Comparison of ENCODE assay signal across 20 cellular contexts in genomic region chr4:158162637-158163036, GRCh38. TPM values are rescaled to one million over a fixed set of nuclear protein-coding genes. Genes with fewer than 3 reads are reported as not detected.
A peak's percentile ranks its signal among the peaks of the same experiment; 100 is the strongest.
DNase-seq lines count a peak whose midpoint lies in the region; ATAC-seq and TF ChIP-seq lines count a peak whose summit lies in the region.
"Had no signal": no experiment of that assay in that cellular context is flagged by ENCODE, and none has a peak within 500 bp of the region (broad histone marks: within the 10 kb centered on the region; RNA-seq: fewer than 3 reads in every experiment).

No MANE protein-coding gene starts in this region.

- no peaks in the 10 kb centered on the region for H3K4me1 Mint-ChIP-seq in naive thymus-derived CD8-positive, alpha-beta T cell
- H3K4me1 Mint-ChIP-seq: CD4-positive, CD25-positive, alpha-beta regulatory T cell had no signal

- no peaks in the 10 kb centered on the region for H3K36me3 ChIP-seq in GM23248 (ENCODE audit: low read depth)
- H3K36me3 ChIP-seq in tibial artery, result no peaks in the 10 kb centered on the region
- H3K36me3 ChIP-seq: colonic mucosa, esophagus muscularis mucosa had no signal

- H2AFZ ChIP-seq in GM23248, result no peak overlapping the region

- H3K27me3 ChIP-seq in GM23248 (replicated peaks; ENCODE audit: insufficient read depth), result no peaks in the 10 kb centered on the region
- no peaks in the 10 kb centered on the region for H3K27me3 ChIP-seq in foreskin keratinocyte
- no peaks in the 10 kb centered on the region for H3K27me3 ChIP-seq in tibial artery
- H3K27me3 ChIP-seq: colonic mucosa, esophagus muscularis mucosa had no signal

- no peak overlapping the region for H3K9ac ChIP-seq in GM23248

- no peak overlapping the region for H3K4me2 ChIP-seq in GM23248 (ENCODE audit: unreplicated experiment)

- WGBS in GM23248 (ENCODE audit: low coverage in 1 of 2, low lambda C conversion rate in 2 of 2, missing lambda C conversion rate in 2 of 2), 2 experiments, result 86 to 93% methylated on average over 5 of the region's 5 CpGs

- H3K9me2 ChIP-seq in GM23248 (ENCODE audit: insufficient read depth), result no peaks in the 10 kb centered on the region

- no peak for TF ChIP-seq CTCF in foreskin keratinocyte (conservative IDR thresholded peaks at IDR 0.05)
- TF ChIP-seq CTCF in tibial artery (IDR thresholded peaks at IDR 0.05), result no peak

- no peaks in the 10 kb centered on the region for H3K79me2 ChIP-seq in GM23248 (ENCODE audit: insufficient read depth)

- ATAC-seq in foreskin keratinocyte (peak; percentile 28), GM18505 (IDR thresholded peaks at IDR 0.05; ENCODE audit: unreplicated experiment) (no peak)
- no peak for ATAC-seq in naive thymus-derived CD8-positive, alpha-beta T cell
- ATAC-seq: activated T-cell treated with anti-CD3 and anti-CD28 coated beads, Interleukin-2, amount 50 U/mL, for 4 hours; Panc1 had no signal

- H4K20me1 ChIP-seq in GM23248 (ENCODE audit: insufficient read depth), result no peaks in the 10 kb centered on the region

- H3K9me3 ChIP-seq in GM23248 (ENCODE audit: low read depth) (no peaks in the 10 kb centered on the region), tibial artery (no peaks in the 10 kb centered on the region)
- H3K9me3 ChIP-seq: colonic mucosa, esophagus muscularis mucosa had no signal

- H3K36me3 Mint-ChIP-seq in naive thymus-derived CD8-positive, alpha-beta T cell, result no peaks in the 10 kb centered on the region
- H3K36me3 Mint-ChIP-seq: CD4-positive, CD25-positive, alpha-beta regulatory T cell had no signal

- intact Hi-C loops in tibial artery (cut with DNase I; ENCODE audit: low total_unique reads), result no loop called here

- no peak overlapping the region for H3K27ac ChIP-seq in GM23248
- H3K27ac ChIP-seq in foreskin keratinocyte, result no peak overlapping the region
- H3K27ac ChIP-seq in tibial artery, result peak overlapping the region; percentile 64 to 87

- H3F3A ChIP-seq in GM23248 (ENCODE audit: insufficient read depth), result peaks cover 22% of the 10 kb centered on the region

- POLR2A ChIA-PET in naive thymus-derived CD8-positive, alpha-beta T cell (lab: Charles Lee), result no interaction called here

- H3K4me3 ChIP-seq in GM23248 (no peak overlapping the region), tibial artery (no peak overlapping the region)
- H3K4me3 ChIP-seq: colonic mucosa, esophagus muscularis mucosa had no signal

- peak; percentile 24 for DNase-seq in GM23248
- DNase-seq in amniotic epithelial cell (ENCODE audit: low read depth), result peak; percentile 48
- no peak for DNase-seq in foreskin keratinocyte
- no peak for DNase-seq in tibial artery
- no peak for DNase-seq in stimulated activated CD4-positive, alpha-beta T cell treated with anti-CD3 and anti-CD28 coated beads, Interleukin-2, amount 100 ng/mL, for 48 hours
- DNase-seq in naive thymus-derived CD8-positive, alpha-beta T cell, result no peak
- DNase-seq: activated CD4-positive, alpha-beta T cell treated with anti-CD3 and anti-CD28 coated beads, Interleukin-2, amount 50 U/mL, for 4 hours; activated T-cell treated with anti-CD3 and anti-CD28 coated beads, Interleukin-2, amount 50 U/mL, for 4 hours; amniotic stem cell; CD4-positive, CD25-positive, alpha-beta regulatory T cell; colonic mucosa; GOT3; hippocampal formation; MM.1S; NCI-H2029; NCI-H524 had no signal

- H3K27ac Mint-ChIP-seq in naive thymus-derived CD8-positive, alpha-beta T cell, result no peak overlapping the region
- H3K27ac Mint-ChIP-seq: CD4-positive, CD25-positive, alpha-beta regulatory T cell had no signal

- H3K9me3 Mint-ChIP-seq in naive thymus-derived CD8-positive, alpha-beta T cell, result no peaks in the 10 kb centered on the region
- H3K9me3 Mint-ChIP-seq: activated T-cell treated with anti-CD3 and anti-CD28 coated beads, Interleukin-2, amount 50 U/mL, for 4 hours had no signal

- peaks cover 6 to 31% (median 11%) of the 10 kb centered on the region in 5 donors for H3K27me3 Mint-ChIP-seq in naive thymus-derived CD8-positive, alpha-beta T cell

- in situ Hi-C loops in GM23248 (cut with MboI), result loop anchor here (10.0 to 25.0 kb wide), 2 partner anchors 168 to 950 kb away; partner anchors contain the start of gene GRIA2

- H3K4me3 Mint-ChIP-seq in naive thymus-derived CD8-positive, alpha-beta T cell, result no peak overlapping the region
- H3K4me3 Mint-ChIP-seq: activated T-cell treated with anti-CD3 and anti-CD28 coated beads, Interleukin-2, amount 50 U/mL, for 4 hours; CD4-positive, CD25-positive, alpha-beta regulatory T cell had no signal

- peaks cover 28% of the 10 kb centered on the region for H3K4me1 ChIP-seq in GM23248 (ENCODE audit: insufficient read depth)
- H3K4me1 ChIP-seq in foreskin keratinocyte, result peaks cover 10% of the 10 kb centered on the region
- H3K4me1 ChIP-seq in tibial artery, result peaks cover 0 to 89% (median 28%) of the 10 kb centered on the region in 4 donors
- H3K4me1 ChIP-seq: colonic mucosa had no signal

- no peak for TF ChIP-seq POLR2A in GM18505 (IDR thresholded peaks at IDR 0.05; ENCODE audit: borderline replicate concordance, extremely low read depth, insufficient read depth, insufficient read length)

RNA-seq across cellular contexts. Expression of gene GASK1B, which starts 10.2 kb away (rescaled TPM):
- total RNA-seq in GM23248 (2014; rRNA removed; shearing (Covaris generic)), result 4.8 and 6.2 TPM in 2 replicates
- 5.3 and 7.5 TPM in 2 replicates for polyA plus RNA-seq in GM23248 (2016; fragmentation: Nextera tagmentation; extraction: Ambion mirVana)
- 0.99 and 1.5 TPM in 2 replicates for total RNA-seq in foreskin keratinocyte
- polyA plus RNA-seq in foreskin keratinocyte, result 0.24 and 0.37 TPM in 2 replicates
- under 1 TPM; 0.49 to 0.55 TPM for total RNA-seq in naive thymus-derived CD8-positive, alpha-beta T cell
- polyA plus RNA-seq in naive thymus-derived CD8-positive, alpha-beta T cell, result not detected
- total RNA-seq: CD4-positive, CD25-positive, alpha-beta regulatory T cell had no signal
- polyA plus RNA-seq: CD4-positive, CD25-positive, alpha-beta regulatory T cell had no signal

RNA-seq across cellular contexts. Expression of gene TMEM144, which starts 47.6 kb away (rescaled TPM):
- total RNA-seq in GM23248 (2014; rRNA removed; shearing (Covaris generic)), result 0.63 and 2.4 TPM in 2 replicates
- polyA plus RNA-seq in GM23248 (2016; fragmentation: Nextera tagmentation; extraction: Ambion mirVana), result 1.1 and 1.6 TPM in 2 replicates
- total RNA-seq in foreskin keratinocyte, result 2.6 and 3.1 TPM in 2 replicates
- 0.87 and 1.3 TPM in 2 replicates for polyA plus RNA-seq in foreskin keratinocyte
- total RNA-seq in naive thymus-derived CD8-positive, alpha-beta T cell, result not detected
- polyA plus RNA-seq in naive thymus-derived CD8-positive, alpha-beta T cell, result not detected
- total RNA-seq: CD4-positive, CD25-positive, alpha-beta regulatory T cell; HT1080 had no signal
- polyA plus RNA-seq: CD4-positive, CD25-positive, alpha-beta regulatory T cell had no signal

Comparison
In these comparisons a context has a peak if more than half of its experiments do, and no peak if none do; other contexts are left out.
1. DNase-seq: peak in GM23248 (single experiment) and amniotic epithelial cell (single experiment); none in foreskin keratinocyte (0 of 2), tibial artery (0 of 2), stimulated activated CD4-positive, alpha-beta T cell treated with anti-CD3 and anti-CD28 coated beads, Interleukin-2, amount 100 ng/mL, for 48 hours (0 of 2) and naive thymus-derived CD8-positive, alpha-beta T cell (0 of 10).
2. H3K27ac ChIP-seq: peak in tibial artery (2 of 2); none in GM23248 (single experiment) and foreskin keratinocyte (single experiment).